In the genomic region with DNA sequence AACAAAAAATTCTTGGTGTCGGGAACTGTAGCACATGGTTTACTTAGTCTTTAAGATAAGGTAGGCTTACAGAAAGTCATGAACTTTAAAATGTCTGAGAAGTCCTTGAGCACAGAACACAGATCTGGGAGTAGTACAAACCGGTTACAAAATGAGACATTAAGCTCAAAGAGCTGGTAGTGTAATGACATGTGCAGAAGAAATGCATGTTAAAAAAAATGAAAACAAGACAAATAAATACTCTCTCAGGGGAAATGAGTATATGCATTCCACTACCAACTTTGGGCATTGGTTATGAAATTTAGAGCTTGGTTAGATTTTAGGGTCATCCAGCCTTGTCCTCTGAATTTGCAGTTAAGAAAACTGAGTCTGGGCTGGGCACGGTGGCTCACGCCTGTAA, we compare ENCODE assay signal across 18 cellular contexts.
DNase-seq lines count a peak whose midpoint lies in the region; ATAC-seq and TF ChIP-seq lines count a peak whose summit lies in the region.
"Had no signal": no experiment of that assay in that cellular context is flagged by ENCODE, and none has a peak within 500 bp of the region (broad histone marks: within the 10 kb centered on the region; RNA-seq: fewer than 3 reads in every experiment).

No MANE protein-coding gene starts in this region.

- TF ChIP-seq CTCF in astrocyte of the spinal cord (IDR thresholded peaks at IDR 0.05; ENCODE audit: low read depth, low read length) = no peak

- H3K4me3 ChIP-seq in astrocyte of the spinal cord (ENCODE audit: low read depth, low read length) = no peak overlapping the region
- H3K4me3 ChIP-seq: BLaER1 treated with 17β-estradiol and CSF1 and Interleukin-3, amounts not matched to agents 10 nM and 100 nM; uterus had no signal

- in situ Hi-C loops in astrocyte of the spinal cord (cut with HindIII; ENCODE audit: low sequenced_read_pairs) = no loop called here

- ATAC-seq in HG02884 (IDR thresholded peaks at IDR 0.05; ENCODE audit: unreplicated experiment) = no peak
- ATAC-seq: left cardiac atrium had no signal

- peak; percentile 45 for DNase-seq in EL
- peak; percentile 34 for DNase-seq in astrocyte of the spinal cord (ENCODE audit: low read depth, low spot score)
- DNase-seq in hepatic stellate cell (ENCODE audit: low spot score) = peak; percentile 37
- DNase-seq in HPDE6-E6E7 (ENCODE audit: extremely low spot score) = no peak
- no peak for DNase-seq in UCSD-AML1 (lab: John Stamatoyannopoulos, UW; ENCODE audit: unreplicated experiment)
- DNase-seq in stimulated activated CD4-positive, alpha-beta T cell treated with anti-CD3 and anti-CD28 coated beads, Interleukin-4, amount 100 ng/mL, for 1 hour = no peak
- DNase-seq: activated CD4-positive, alpha-beta T cell treated with anti-CD3 and anti-CD28 coated beads for 48 hours; activated naive CD4-positive, alpha-beta T cell treated with anti-CD3 and anti-CD28 coated beads, Interleukin-2, amount 50 U/mL, for 16 hours; effector memory CD4-positive, alpha-beta T cell; GOT3; left cardiac atrium; NCI-H146; NCI-H2171 treated with DMSO at 0.1 percent for 48 hours; NCI-H526; nucleus accumbens; uterus had no signal

Comparison
In these comparisons a context has a peak if more than half of its experiments do, and no peak if none do; other contexts are left out.
1. DNase-seq: peak in EL (single experiment), astrocyte of the spinal cord (single experiment) and hepatic stellate cell (single experiment); none in HPDE6-E6E7 (single experiment), UCSD-AML1 (single experiment) and stimulated activated CD4-positive, alpha-beta T cell treated with anti-CD3 and anti-CD28 coated beads, Interleukin-4, amount 100 ng/mL, for 1 hour (single experiment).